In the genomic region with DNA sequence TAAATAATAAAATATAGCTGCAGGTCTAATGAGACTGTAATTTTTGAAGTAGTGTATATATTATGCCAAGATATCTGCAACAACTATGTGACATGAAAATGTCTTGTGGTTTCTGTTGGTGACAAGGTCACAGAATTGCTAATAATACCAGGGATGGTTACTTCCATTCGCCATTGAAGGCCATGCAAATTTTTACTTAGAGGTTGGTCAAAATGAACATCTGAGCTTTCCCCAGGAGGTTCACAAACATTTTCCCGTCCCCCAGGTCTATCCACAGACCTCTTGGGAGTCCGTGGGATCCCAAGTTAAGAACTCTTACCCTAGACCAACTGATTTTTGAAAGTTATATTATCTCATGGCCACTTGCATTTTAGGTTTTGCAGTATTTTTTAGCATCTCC, we compare ENCODE assay signal across 15 cellular contexts.
DNase-seq lines count a peak whose midpoint lies in the region; ATAC-seq, FAIRE-seq and TF ChIP-seq lines count a peak whose summit lies in the region.
"Had no signal": no experiment of that assay in that cellular context is flagged by ENCODE, and none has a peak within 500 bp of the region (broad histone marks: within the 10 kb centered on the region; RNA-seq: fewer than 3 reads in every experiment).

No MANE protein-coding gene starts in this region.

- no peaks in the 10 kb centered on the region for H3K9me2 ChIP-seq in MM.1S (replicated peaks; ENCODE audit: insufficient read depth, low read length)

- intact Hi-C loops in GM12878 (cut with micrococcal nuclease; ENCODE audit: unreplicated experiment) = no loop called here

- H3K4me3 ChIP-seq in GM12864 (ENCODE audit: low read depth, low read length) (no peak overlapping the region), KMS-11 (IDR thresholded peaks at IDR 0.05; ENCODE audit: insufficient read depth, low read depth, low read length) (no peak overlapping the region), GM12878 (peak overlapping the region; percentile 47; the same call in 1 of the 2 replicates), MM.1S (ENCODE audit: low read length) (no peak overlapping the region)
- H3K4me3 ChIP-seq: A549, GM23338 had no signal

- H2AFZ ChIP-seq in KMS-11 (ENCODE audit: low read depth) (no peak overlapping the region), GM12878 (ENCODE audit: control insufficient read depth, low read depth, low read length) (no peak overlapping the region), MM.1S (ENCODE audit: low read length) (no peak overlapping the region)
- H2AFZ ChIP-seq: GM23338 had no signal

- POLR2A ChIA-PET in GM12878 (lab: Charles Lee) = no interaction called here

- peak; percentile 21 for DNase-seq in GM12864 (ENCODE audit: low read depth)
- no peak for DNase-seq in GM12878 (ENCODE audit: low read depth, low spot score)
- DNase-seq in MM.1S = no peak
- no peak for DNase-seq in GM20000 (ENCODE audit: low spot score)
- DNase-seq: Calu3; CD4-positive, alpha-beta T cell; DMS79; H7; KG1 had no signal

- CTCF ChIA-PET in GM12878 (lab: Yijun Ruan, JAX) = no interaction called here

- no peak for TF ChIP-seq RAD21 in GM12878 (IDR thresholded peaks at IDR 0.05; ENCODE audit: insufficient read depth, low read depth, low read length)

- no peak for TF ChIP-seq POLR2A in GM12878 (IDR thresholded peaks at IDR 0.05; ENCODE audit: low read depth, low read length)

- FAIRE-seq in GM12878 (lab: Jason Lieb, UNC) = no peak
- FAIRE-seq: A549, G401.6 had no signal

- H3K4me1 ChIP-seq in KMS-11 (ENCODE audit: low read depth, poor library complexity, severe bottlenecking) = peaks cover 28% of the 10 kb centered on the region
- peaks cover 12% of the 10 kb centered on the region for H3K4me1 ChIP-seq in GM12878 (ENCODE audit: control insufficient read depth, insufficient read depth, low read length)
- H3K4me1 ChIP-seq in MM.1S (ENCODE audit: low read length) = peaks cover 8% of the 10 kb centered on the region

- RAD21 ChIA-PET in GM12878 (lab: Charles Lee; ENCODE audit: unreplicated experiment) = no interaction called here

- TF ChIP-seq CTCF in GM12864 (IDR thresholded peaks at IDR 0.05; ENCODE audit: low read depth, low read length, missing control alignments) (no peak), KMS-11 (conservative IDR thresholded peaks at IDR 0.05; ENCODE audit: low read depth, low read length) (no peak), GM12878 (IDR thresholded peaks at IDR 0.05 in 2 of 3, conservative IDR thresholded peaks at IDR 0.05 in 1 of 3; ENCODE audit: control insufficient read depth in 2 of 3, extremely low read depth in 1 of 3, insufficient read depth in 1 of 3, low read depth in 3 of 3, low read length in 3 of 3) (no peak), MM.1S (IDR thresholded peaks at IDR 0.05; ENCODE audit: low read length) (no peak), GM20000 (IDR thresholded peaks at IDR 0.05; ENCODE audit: extremely low read depth, missing control alignments) (no peak)

- H3F3A ChIP-seq in MM.1S (ENCODE audit: insufficient read depth, low read length) = no peaks in the 10 kb centered on the region; the same call in 1 of the 2 replicates

- ATAC-seq in GM12878 (no peak), GM21360 (IDR thresholded peaks at IDR 0.05; ENCODE audit: unreplicated experiment) (no peak), GM18870 (IDR thresholded peaks at IDR 0.05; ENCODE audit: unreplicated experiment) (no peak)
- ATAC-seq: A549, GM23338 had no signal

- H3K36me3 ChIP-seq in KMS-11 (ENCODE audit: insufficient read depth) (no peaks in the 10 kb centered on the region), GM12878 (ENCODE audit: control insufficient read depth in 2 of 2, insufficient read depth in 2 of 2, low read length in 1 of 2) (no peaks in the 10 kb centered on the region), MM.1S (replicated peaks; ENCODE audit: insufficient read depth, low read length) (no peaks in the 10 kb centered on the region)

- peak overlapping the region; percentile 0; the same call in 1 of the 2 replicates for H3K4me2 ChIP-seq in KMS-11
- H3K4me2 ChIP-seq in GM12878 (ENCODE audit: control insufficient read depth, insufficient read depth) = peak overlapping the region; percentile 0; the same call in 1 of the 2 replicates
- no peak overlapping the region for H3K4me2 ChIP-seq in MM.1S (ENCODE audit: low read depth, low read length)
- H3K4me2 ChIP-seq: A549, GM23338 had no signal

- no peak for TF ChIP-seq EP300 in GM12878 (IDR thresholded peaks at IDR 0.05; ENCODE audit: borderline replicate concordance in 1 of 2, control insufficient read depth in 1 of 2, low read depth in 2 of 2, low read length in 2 of 2)

- BruUV-seq in GM12878 (replicated peaks; lab: Mats Ljungman, UMichigan) = no TSS peak

- H3K79me2 ChIP-seq in KMS-11 (ENCODE audit: insufficient read depth, low read depth) (peaks cover 47% of the 10 kb centered on the region), GM12878 (ENCODE audit: control insufficient read depth, insufficient read depth, low read length) (peaks cover 10% of the 10 kb centered on the region), MM.1S (ENCODE audit: low read length) (peaks cover 17% of the 10 kb centered on the region)

- H3K9ac ChIP-seq in KMS-11 (no peak overlapping the region), GM12878 (ENCODE audit: control insufficient read depth, insufficient read depth, low read length) (no peak overlapping the region), MM.1S (ENCODE audit: low read length) (no peak overlapping the region)

- H3K9me3 ChIP-seq in GM12878 (replicated peaks; ENCODE audit: control insufficient read depth, insufficient read depth, low read length) (no peaks in the 10 kb centered on the region), MM.1S (replicated peaks; ENCODE audit: insufficient read depth, low read length) (no peaks in the 10 kb centered on the region)
- H3K9me3 ChIP-seq: A549 had no signal

- H4K20me1 ChIP-seq in KMS-11 (ENCODE audit: insufficient read depth) (peaks cover 12% of the 10 kb centered on the region; the same call in 1 of the 2 replicates), GM12878 (ENCODE audit: control insufficient read depth, insufficient read depth) (no peaks in the 10 kb centered on the region), MM.1S (ENCODE audit: insufficient read depth, low read length) (no peaks in the 10 kb centered on the region)

- SMC1A ChIA-PET in GM12878 (lab: Charles Lee; ENCODE audit: uncharacterized antibody, unreplicated experiment) = interaction anchor here (1.8 kb wide), 1 partner anchor 23 kb away, joined by 8 read pairs; no protein-coding TSS in a partner anchor

- WGBS in GM12878 (ENCODE audit: insufficient coverage, insufficient replicate concordance, low lambda C conversion rate, missing lambda C conversion rate) = 2% methylated on average over 3 of the region's 3 CpGs

- in situ Hi-C loops in GM12878 (cut with MboI) = no loop called here

- H3K27me3 ChIP-seq in KMS-11 (ENCODE audit: insufficient read depth, low read depth) (no peaks in the 10 kb centered on the region), GM12878 (replicated peaks in 1 of 2; ENCODE audit: control insufficient read depth in 2 of 2, insufficient read depth in 2 of 2, low read length in 1 of 2) (no peaks in the 10 kb centered on the region), MM.1S (replicated peaks; ENCODE audit: insufficient read depth, low read length) (no peaks in the 10 kb centered on the region)

- no peak overlapping the region for H3K27ac ChIP-seq in KMS-11
- H3K27ac ChIP-seq in GM12878 (ENCODE audit: control insufficient read depth, insufficient read depth) = no peak overlapping the region
- H3K27ac ChIP-seq in MM.1S (ENCODE audit: low read length) = no peak overlapping the region
- H3K27ac ChIP-seq: A549 had no signal

TF ChIP-seq in GM12878, 131 proteins besides CTCF, POLR2A, EP300 and RAD21 (continues in another document):
- TF ChIP-seq JUND (IDR thresholded peaks at IDR 0.05; ENCODE audit: low read depth, low read length) = no peak
- peak; percentile 53; the same call in 1 of the 3 replicates for TF ChIP-seq POU2F2 (IDR thresholded peaks at IDR 0.05; ENCODE audit: borderline replicate concordance, low read depth, low read length)
- no peak for TF ChIP-seq ZBTB4 (CRISPR knock-in tag; IDR thresholded peaks at IDR 0.05)
